Comparison of ENCODE assay signal across 20 cellular contexts in genomic region chr13:43273362-43273761, GRCh38.
DNase-seq lines count a peak whose midpoint lies in the region; ATAC-seq and TF ChIP-seq lines count a peak whose summit lies in the region.
"Had no signal": no experiment of that assay in that cellular context is flagged by ENCODE, and none has a peak within 500 bp of the region (broad histone marks: within the 10 kb centered on the region; RNA-seq: fewer than 3 reads in every experiment).

No MANE protein-coding gene starts in this region.

- H3K9me2 ChIP-seq in GM23248 (ENCODE audit: insufficient read depth) = no peaks in the 10 kb centered on the region

- H3K79me2 ChIP-seq in GM23248 (ENCODE audit: insufficient read depth) = no peaks in the 10 kb centered on the region

- 99 to 100% methylated on average over 2 of the region's 2 CpGs for WGBS in GM23248 (ENCODE audit: low coverage in 1 of 2, low lambda C conversion rate in 2 of 2, missing lambda C conversion rate in 2 of 2), 2 experiments

- no peak for TF ChIP-seq CTCF in RWPE2 (IDR thresholded peaks at IDR 0.05; ENCODE audit: poor library complexity, severe bottlenecking)
- no peak for TF ChIP-seq CTCF in fibroblast of the aortic adventitia (IDR thresholded peaks at IDR 0.05; ENCODE audit: insufficient read depth, low read length)
- TF ChIP-seq CTCF in endothelial cell (IDR thresholded peaks at IDR 0.05; ENCODE audit: unreplicated experiment) = no peak
- no peak for TF ChIP-seq CTCF in ascending aorta (IDR thresholded peaks at IDR 0.05)

- ATAC-seq in RWPE2 (ENCODE audit: low read depth) (no peak), HG03175 (IDR thresholded peaks at IDR 0.05; ENCODE audit: unreplicated experiment) (no peak)
- ATAC-seq: body of pancreas had no signal

- no peak overlapping the region for H3K27ac Mint-ChIP-seq in endothelial cell (ENCODE audit: unreplicated experiment)
- H3K27ac Mint-ChIP-seq: activated CD4-positive, alpha-beta T cell treated with anti-CD3 and anti-CD28 coated beads, Interleukin-2, amount 10 ng/mL, durations not matched to agents 7 days and 5 days; activated naive CD8-positive, alpha-beta T cell; CD4-positive, alpha-beta memory T cell had no signal

- no peaks in the 10 kb centered on the region for H3K36me3 Mint-ChIP-seq in endothelial cell (ENCODE audit: low read depth, unreplicated experiment)
- H3K36me3 Mint-ChIP-seq: activated naive CD8-positive, alpha-beta T cell; CD4-positive, alpha-beta memory T cell had no signal

- no peak overlapping the region for H3K4me3 Mint-ChIP-seq in endothelial cell (ENCODE audit: unreplicated experiment)
- H3K4me3 Mint-ChIP-seq: activated CD4-positive, alpha-beta T cell treated with anti-CD3 and anti-CD28 coated beads, Interleukin-2, amount 10 ng/mL, durations not matched to agents 7 days and 5 days; activated naive CD8-positive, alpha-beta T cell; CD4-positive, alpha-beta memory T cell had no signal

- DNase-seq in Caki2 (ENCODE audit: low read depth) = peak; percentile 3
- peak; percentile 55 for DNase-seq in GM23248
- no peak for DNase-seq in RWPE2 (ENCODE audit: low spot score)
- peak; percentile 33 for DNase-seq in fibroblast of the aortic adventitia (ENCODE audit: low read depth)
- DNase-seq in endothelial cell (ENCODE audit: low spot score) = no peak
- DNase-seq in RPMI8226 = no peak
- no peak for DNase-seq in ascending aorta (ENCODE audit: low spot score in 2 of 2)
- DNase-seq: activated CD4-positive, alpha-beta T cell treated with anti-CD3 and anti-CD28 coated beads, Interleukin-2, amount 10 ng/mL, durations not matched to agents 7 days and 5 days; body of pancreas; CD4-positive, alpha-beta memory T cell; H7; Kasumi-1; kidney; NCI-H2227 treated with DMSO at 0.1 percent for 48 hours; occipital lobe; T-helper 1 cell; trophoblast cell had no signal

- peaks cover 21% of the 10 kb centered on the region for H3F3A ChIP-seq in GM23248 (ENCODE audit: insufficient read depth)

- H3K9me3 ChIP-seq in GM23248 (ENCODE audit: low read depth) (no peaks in the 10 kb centered on the region), RWPE2 (ENCODE audit: severe bottlenecking) (no peaks in the 10 kb centered on the region), ascending aorta (no peaks in the 10 kb centered on the region)
- H3K9me3 ChIP-seq: body of pancreas had no signal

- H3K27me3 ChIP-seq in GM23248 (replicated peaks; ENCODE audit: insufficient read depth) = no peaks in the 10 kb centered on the region
- no peaks in the 10 kb centered on the region for H3K27me3 ChIP-seq in RWPE2 (ENCODE audit: insufficient read depth, poor library complexity, severe bottlenecking)
- H3K27me3 ChIP-seq in ascending aorta = no peaks in the 10 kb centered on the region
- H3K27me3 ChIP-seq: body of pancreas had no signal

- in situ Hi-C loops in Caki2 (cut with HindIII; ENCODE audit: low pct_unique_long_range_greater_than_20kb, low sequenced_read_pairs) = no loop called here
- in situ Hi-C loops in GM23248 (cut with MboI) = no loop called here

- H4K20me1 ChIP-seq in GM23248 (ENCODE audit: insufficient read depth) = no peaks in the 10 kb centered on the region

- no peak overlapping the region for H3K4me2 ChIP-seq in GM23248 (ENCODE audit: unreplicated experiment)

- H3K9ac ChIP-seq in GM23248 = no peak overlapping the region

- no peak overlapping the region for H2AFZ ChIP-seq in GM23248

- H3K9me3 Mint-ChIP-seq in endothelial cell (ENCODE audit: unreplicated experiment) = no peaks in the 10 kb centered on the region
- H3K9me3 Mint-ChIP-seq: activated CD4-positive, alpha-beta T cell treated with anti-CD3 and anti-CD28 coated beads, Interleukin-2, amount 10 ng/mL, durations not matched to agents 7 days and 5 days had no signal

- no peaks in the 10 kb centered on the region for H3K4me1 Mint-ChIP-seq in endothelial cell (ENCODE audit: unreplicated experiment)
- H3K4me1 Mint-ChIP-seq: activated CD4-positive, alpha-beta T cell treated with anti-CD3 and anti-CD28 coated beads, Interleukin-2, amount 10 ng/mL, durations not matched to agents 7 days and 5 days; CD4-positive, alpha-beta memory T cell had no signal

- intact Hi-C loops in ascending aorta (cut with DNase I) = no loop called here

- H3K4me1 ChIP-seq in GM23248 (ENCODE audit: insufficient read depth) (peaks cover 36% of the 10 kb centered on the region), RWPE2 (ENCODE audit: insufficient read depth, poor library complexity, severe bottlenecking) (peaks cover 20% of the 10 kb centered on the region), ascending aorta (no peaks in the 10 kb centered on the region)

- H3K4me3 ChIP-seq in GM23248 (no peak overlapping the region), RWPE2 (ENCODE audit: severe bottlenecking) (no peak overlapping the region), fibroblast of the aortic adventitia (ENCODE audit: low read depth, low read length) (no peak overlapping the region), ascending aorta (no peak overlapping the region)
- H3K4me3 ChIP-seq: body of pancreas, coronary artery had no signal

- peaks cover 2% of the 10 kb centered on the region for H3K27me3 Mint-ChIP-seq in endothelial cell (ENCODE audit: unreplicated experiment)
- H3K27me3 Mint-ChIP-seq: activated naive CD8-positive, alpha-beta T cell had no signal

- no peak overlapping the region for H3K27ac ChIP-seq in GM23248
- H3K27ac ChIP-seq in RWPE2 (ENCODE audit: poor library complexity, severe bottlenecking) = peak overlapping the region; percentile 20
- no peak overlapping the region for H3K27ac ChIP-seq in ascending aorta
- H3K27ac ChIP-seq: body of pancreas, coronary artery had no signal

- H3K36me3 ChIP-seq in GM23248 (ENCODE audit: low read depth) (no peaks in the 10 kb centered on the region), RWPE2 (ENCODE audit: low read depth) (no peaks in the 10 kb centered on the region), ascending aorta (no peaks in the 10 kb centered on the region)

Comparison
In these comparisons a context has a peak if more than half of its experiments do, and no peak if none do; other contexts are left out.
1. DNase-seq: peak in Caki2 (single experiment), GM23248 (single experiment) and fibroblast of the aortic adventitia (single experiment); none in RWPE2 (single experiment), endothelial cell (single experiment), RPMI8226 (single experiment) and ascending aorta (0 of 2).